Comparison of ENCODE assay signal across 1 cellular context in genomic region chr9:5516453-5517220, GRCh38.
A peak's percentile ranks its signal among the peaks of the same experiment; 100 is the strongest.
TF ChIP-seq lines count a peak whose summit lies in the region.

No MANE protein-coding gene starts in this region.

TF ChIP-seq in GM12878, 131 proteins besides CTCF, POLR2A, EP300 and RAD21 (continued from another document and continues in another):
- TF ChIP-seq REST (IDR thresholded peaks at IDR 0.05; ENCODE audit: low read depth, low read length) (no peak), ZNF207 (IDR thresholded peaks at IDR 0.05; ENCODE audit: borderline replicate concordance) (no peak; the same call in 1 of the 2 replicates), MYC (IDR thresholded peaks at IDR 0.05; ENCODE audit: insufficient read depth, insufficient read length, insufficient replicate concordance, low read length, severe bottlenecking) (no peak), KAT2A (conservative IDR thresholded peaks at IDR 0.05; ENCODE audit: control insufficient read depth, low read depth, low read length) (no peak), GATAD2B (conservative IDR thresholded peaks at IDR 0.05; ENCODE audit: low read depth) (peak; percentile 97), LARP7 (IDR thresholded peaks at IDR 0.05) (peak; percentile 46; the same call in 1 of the 2 replicates), ZNF687 (IDR thresholded peaks at IDR 0.05) (peak; percentile 97), TCF3 (IDR thresholded peaks at IDR 0.05; ENCODE audit: borderline replicate concordance, insufficient read depth, low read depth, low read length) (0 out of 2 replicates have a peak, but pooled peaks have one; percentile 70), RUNX3 (IDR thresholded peaks at IDR 0.05; ENCODE audit: low read length) (no peak), PBX3 (IDR thresholded peaks at IDR 0.05; ENCODE audit: insufficient replicate concordance, low read depth, low read length) (no peak), ESRRA (IDR thresholded peaks at IDR 0.05; ENCODE audit: low read length) (no peak), RAD51 (IDR thresholded peaks at IDR 0.05) (no peak), ZNF592 (IDR thresholded peaks at IDR 0.05) (0 out of 2 replicates have a peak, but pooled peaks have one; percentile 58), RFX5 (IDR thresholded peaks at IDR 0.05; ENCODE audit: low read depth, low read length) (no peak), CHD2 (IDR thresholded peaks at IDR 0.05; ENCODE audit: borderline replicate concordance, low read depth, low read length) (no peak), WRNIP1 (IDR thresholded peaks at IDR 0.05; ENCODE audit: borderline replicate concordance, low read depth, low read length) (no peak), NFYA (IDR thresholded peaks at IDR 0.05; ENCODE audit: borderline replicate concordance, low read depth, low read length) (no peak), ZNF217 (IDR thresholded peaks at IDR 0.05) (no peak; the same call in 1 of the 2 replicates), ETV6 (conservative IDR thresholded peaks at IDR 0.05 in 1 of 2, IDR thresholded peaks at IDR 0.05 in 1 of 2; ENCODE audit: borderline replicate concordance in 1 of 2, low read depth in 1 of 2) (no peak), HDGF (IDR thresholded peaks at IDR 0.05) (peak; percentile 34), YY1 (IDR thresholded peaks at IDR 0.05; ENCODE audit: low read depth, low read length) (0 out of 2 replicates have a peak, but pooled peaks have one; percentile 37), POU2F2 (IDR thresholded peaks at IDR 0.05; ENCODE audit: borderline replicate concordance, low read depth, low read length) (no peak), BHLHE40 (IDR thresholded peaks at IDR 0.05; ENCODE audit: borderline replicate concordance in 1 of 2, low read depth in 2 of 2, low read length in 1 of 2) (peak in 1 of 2 experiments; percentile 69; a peak in 2 of 4 replicates), POLR2AphosphoS2 (IDR thresholded peaks at IDR 0.05; ENCODE audit: low read depth, low read length) (no peak), E2F4 (IDR thresholded peaks at IDR 0.05; ENCODE audit: low read depth, low read length) (no peak), TCF7 (IDR thresholded peaks at IDR 0.05; ENCODE audit: borderline replicate concordance) (no peak), SIN3A (IDR thresholded peaks at IDR 0.05; ENCODE audit: low read depth, low read length) (no peak), USF2 (IDR thresholded peaks at IDR 0.05; ENCODE audit: borderline replicate concordance, low read depth, low read length) (no peak), ZBED1 (IDR thresholded peaks at IDR 0.05; ENCODE audit: borderline replicate concordance) (no peak), ASH2L (IDR thresholded peaks at IDR 0.05; ENCODE audit: borderline replicate concordance, low read depth) (no peak), ZNF622 (IDR thresholded peaks at IDR 0.05) (no peak), BMI1 (IDR thresholded peaks at IDR 0.05; ENCODE audit: borderline replicate concordance) (no peak; the same call in 1 of the 2 replicates), BCL3 (IDR thresholded peaks at IDR 0.05; ENCODE audit: borderline replicate concordance, insufficient read depth, low read depth, low read length, poor library complexity, severe bottlenecking) (no peak), ZNF384 (IDR thresholded peaks at IDR 0.05; ENCODE audit: borderline replicate concordance, low read depth, low read length) (no peak), NR2C1 (IDR thresholded peaks at IDR 0.05) (no peak), NR2F1 (conservative IDR thresholded peaks at IDR 0.05) (peak; percentile 51), PML (IDR thresholded peaks at IDR 0.05; ENCODE audit: low read length) (no peak), SREBF1 (IDR thresholded peaks at IDR 0.05; ENCODE audit: low read length) (no peak), SKIL (IDR thresholded peaks at IDR 0.05; ENCODE audit: low read depth, poor library complexity, severe bottlenecking) (no peak)
